Comparison of ENCODE assay signal across 8 cellular contexts in the genomic region with DNA sequence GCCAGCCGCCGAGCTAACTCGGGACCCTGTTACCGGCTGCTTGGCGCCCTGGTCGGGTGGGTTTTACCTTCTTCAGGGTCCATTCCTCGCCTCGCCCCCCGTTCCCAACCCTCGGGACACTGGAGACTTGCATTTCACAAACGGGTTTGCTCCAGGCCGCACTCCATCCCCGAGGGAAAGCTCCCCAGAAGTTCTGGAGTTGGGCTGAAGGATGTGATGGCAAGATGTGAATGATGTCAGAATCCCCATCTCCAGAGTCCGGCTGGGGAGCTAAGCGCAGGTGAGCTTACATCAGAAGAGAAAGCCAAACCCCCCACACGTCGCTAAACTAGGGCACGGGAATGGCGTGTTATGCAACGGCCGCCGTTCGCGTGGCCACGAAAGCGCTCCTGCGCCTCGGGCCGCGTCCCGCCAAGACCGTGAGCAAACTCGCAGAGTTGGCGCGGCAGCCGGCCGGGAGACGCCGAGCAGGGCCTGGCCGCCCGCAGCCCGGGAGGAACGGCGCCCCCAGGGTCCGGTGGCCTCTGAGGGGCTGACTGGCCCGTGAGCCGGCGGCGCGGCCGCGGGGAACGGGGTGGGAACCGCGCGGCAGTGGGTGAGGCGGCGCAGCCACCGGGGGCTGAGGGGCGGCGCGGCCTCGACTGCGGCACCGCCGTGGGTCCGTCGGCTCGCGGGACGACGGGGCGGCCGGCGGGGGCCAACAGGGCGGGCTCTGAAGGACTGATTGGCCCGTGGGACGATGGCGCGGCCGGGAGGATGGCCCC. TPM values are rescaled to one million over a fixed set of nuclear protein-coding genes. Genes with fewer than 3 reads are reported as not detected.
DNase-seq lines count a peak whose midpoint lies in the region; ATAC-seq, FAIRE-seq and TF ChIP-seq lines count a peak whose summit lies in the region.

No MANE protein-coding gene starts in this region.

- H3K79me2 ChIP-seq in K562 (ENCODE audit: control insufficient read depth, insufficient read depth, low read length): no peaks in the 10 kb centered on the region
- H3K79me2 ChIP-seq in OCI-LY7 (ENCODE audit: insufficient read depth, low read depth, low read length): no peaks in the 10 kb centered on the region

- whole genome bisulfite sequencing in K562 (ENCODE audit: insufficient coverage, low coverage, missing lambda C conversion rate): 79% methylated on average over 21 of the region's 81 CpGs

- no peaks in the 10 kb centered on the region for H4K20me1 ChIP-seq in K562 (replicated peaks; ENCODE audit: control insufficient read depth, insufficient read depth, low read length)
- no peaks in the 10 kb centered on the region for H4K20me1 ChIP-seq in OCI-LY7 (ENCODE audit: insufficient read depth, low read length)

- TF ChIP-seq CTCF in BJ (IDR thresholded peaks at IDR 0.05; ENCODE audit: insufficient read depth, low read depth, low read length) (no peak), K562 (IDR thresholded peaks at IDR 0.05 in 2 of 3, conservative IDR thresholded peaks at IDR 0.05 in 1 of 3; ENCODE audit: insufficient read depth in 2 of 3, low read depth in 1 of 3, low read length in 3 of 3) (no peak), OCI-LY7 (conservative IDR thresholded peaks at IDR 0.05; ENCODE audit: low read length) (no peak)

- ATAC-seq in GM19438 (IDR thresholded peaks at IDR 0.05; ENCODE audit: low read depth, unreplicated experiment) (peak; percentile 21), K562 (no peak)

- CTCF ChIA-PET in BJ (lab: Yijun Ruan, JAX): interaction anchor here (0.9 kb wide), 1 partner anchor 15 kb away, joined by 5 read pairs; no protein-coding TSS in a partner anchor
- CTCF ChIA-PET in K562 (lab: Yijun Ruan, JAX; ENCODE audit: low intra/inter-chr PET ratio): no interaction called here
- CTCF ChIA-PET in OCI-LY7 (lab: Charles Lee; ENCODE audit: unreplicated experiment): no interaction called here

- TF ChIP-seq POLR2A in K562 (conservative IDR thresholded peaks at IDR 0.05): no peak

- peak overlapping the region; percentile 79 for H3K4me3 ChIP-seq in BJ (ENCODE audit: low read depth, low read length)
- H3K4me3 ChIP-seq in HUES6 (ENCODE audit: low read depth, low read length): peak overlapping the region; percentile 98
- H3K4me3 ChIP-seq in K562: peak overlapping the region; percentile 78
- H3K4me3 ChIP-seq in OCI-LY7 (ENCODE audit: low read depth, low read length, poor library complexity, severe bottlenecking): no peak overlapping the region

- TF ChIP-seq RAD21 in K562 (CRISPR knock-in tag; conservative IDR thresholded peaks at IDR 0.05 in 1 of 2, IDR thresholded peaks at IDR 0.05 in 1 of 2): no peak

- H3K9me3 ChIP-seq in HUES6 (ENCODE audit: control insufficient read depth, insufficient read depth, low read depth, low read length): no peaks in the 10 kb centered on the region
- H3K9me3 ChIP-seq in K562 (replicated peaks; ENCODE audit: control insufficient read depth, insufficient read depth, low read depth, low read length): no peaks in the 10 kb centered on the region
- no peaks in the 10 kb centered on the region for H3K9me3 ChIP-seq in OCI-LY7 (ENCODE audit: low read length)

- H3K4me1 ChIP-seq in HUES6 (ENCODE audit: control insufficient read depth, insufficient read depth, low read length) (peaks cover 13% of the 10 kb centered on the region), K562 (replicated peaks in 1 of 2; ENCODE audit: control insufficient read depth in 2 of 2, insufficient read depth in 2 of 2, low read length in 2 of 2) (peaks cover 0 to 18% of the 10 kb centered on the region in 2 experiments; a peak in 2 of 5 replicates), OCI-LY7 (ENCODE audit: insufficient read depth, low read length, poor library complexity, severe bottlenecking) (no peaks in the 10 kb centered on the region)

- BruUV-seq in K562 (replicated peaks; lab: Mats Ljungman, UMichigan): no TSS peak
- no TSS peak for BruUV-seq in OCI-LY7 (replicated peaks; lab: Mats Ljungman, UMichigan)

- TF ChIP-seq EP300 in K562 (IDR thresholded peaks at IDR 0.05; ENCODE audit: low read length): no peak

- POLR2A ChIA-PET in BJ (lab: Charles Lee): no interaction called here
- POLR2A ChIA-PET in K562 (lab: Yijun Ruan, JAX): no interaction called here
- POLR2A ChIA-PET in OCI-LY7 (lab: Charles Lee): no interaction called here

- intact Hi-C loops in K562 (cut with micrococcal nuclease): no loop called here
- intact Hi-C loops in OCI-LY7 (cut with micrococcal nuclease; ENCODE audit: unreplicated experiment): no loop called here

- no peak for FAIRE-seq in K562 (lab: Jason Lieb, UNC)

- no peaks in the 10 kb centered on the region for H3K27me3 ChIP-seq in BJ (ENCODE audit: control insufficient read depth, insufficient read depth, low read length)
- no peaks in the 10 kb centered on the region for H3K27me3 ChIP-seq in HUES6 (ENCODE audit: control insufficient read depth, insufficient read depth, low read length)
- H3K27me3 ChIP-seq in K562 (ENCODE audit: control insufficient read depth in 2 of 2, insufficient read depth in 2 of 2, low read length in 2 of 2): no peaks in the 10 kb centered on the region

- H3K4me2 ChIP-seq in K562 (ENCODE audit: insufficient read depth, low read length) (no peak overlapping the region), OCI-LY7 (ENCODE audit: low read length) (no peak overlapping the region)

- in situ Hi-C loops in K562 (cut with MboI): no loop called here

- H2AFZ ChIP-seq in K562 (ENCODE audit: low read depth, low read length): no peak overlapping the region
- H2AFZ ChIP-seq in OCI-LY7 (ENCODE audit: low read length): no peak overlapping the region

- peak overlapping the region; percentile 97; the same call in 1 of the 2 replicates for H3K27ac ChIP-seq in HUES6 (ENCODE audit: low read depth, low read length)
- no peak overlapping the region for H3K27ac ChIP-seq in K562 (ENCODE audit: extremely low read depth, low read depth, low read length)
- no peak overlapping the region for H3K27ac ChIP-seq in OCI-LY7 (ENCODE audit: low read depth, low read length, poor library complexity, severe bottlenecking)

- H3K36me3 ChIP-seq in BJ (ENCODE audit: control insufficient read depth, insufficient read depth, low read length) (no peaks in the 10 kb centered on the region), HUES6 (ENCODE audit: control insufficient read depth, insufficient read depth, low read length) (peaks cover 5% of the 10 kb centered on the region; the same call in 1 of the 2 replicates), K562 (ENCODE audit: control insufficient read depth, insufficient read depth, low read length) (no peaks in the 10 kb centered on the region), OCI-LY7 (ENCODE audit: insufficient read depth, low read length) (no peaks in the 10 kb centered on the region)

- no peaks in the 10 kb centered on the region for H3K9me1 ChIP-seq in K562 (ENCODE audit: control insufficient read depth, insufficient read depth, low read length)

- DNase-seq in BJ (ENCODE audit: low read depth) (no peak), K562 (ENCODE audit: extremely low read depth in 1 of 4, low spot score in 3 of 4) (no peak), iris pigment epithelial cell (ENCODE audit: low read depth) (peak; percentile 68), OCI-LY7 (ENCODE audit: low spot score) (no peak), NCI-H2196 (lab: John Stamatoyannopoulos, UW; ENCODE audit: unreplicated experiment) (no peak)
- peak; percentile 33 for DNase-seq in stimulated activated CD8-positive, alpha-beta memory T cell treated with anti-CD3 and anti-CD28 coated beads, Interleukin-4, amount 100 ng/mL, for 48 hours

- H3K9ac ChIP-seq in HUES6 (ENCODE audit: low read length): peak overlapping the region; percentile 93
- H3K9ac ChIP-seq in K562 (ENCODE audit: insufficient read depth in 1 of 2, low read depth in 2 of 2, low read length in 2 of 2): peak overlapping the region in 1 of 2 experiments; percentile 90; a peak in 1 of 4 replicates

- no peaks in the 10 kb centered on the region for H3K9me2 ChIP-seq in OCI-LY7 (ENCODE audit: insufficient read depth, low read length)

TF ChIP-seq in K562, 482 proteins besides CTCF, POLR2A, EP300 and RAD21:
- TF ChIP-seq, protein P1, sequence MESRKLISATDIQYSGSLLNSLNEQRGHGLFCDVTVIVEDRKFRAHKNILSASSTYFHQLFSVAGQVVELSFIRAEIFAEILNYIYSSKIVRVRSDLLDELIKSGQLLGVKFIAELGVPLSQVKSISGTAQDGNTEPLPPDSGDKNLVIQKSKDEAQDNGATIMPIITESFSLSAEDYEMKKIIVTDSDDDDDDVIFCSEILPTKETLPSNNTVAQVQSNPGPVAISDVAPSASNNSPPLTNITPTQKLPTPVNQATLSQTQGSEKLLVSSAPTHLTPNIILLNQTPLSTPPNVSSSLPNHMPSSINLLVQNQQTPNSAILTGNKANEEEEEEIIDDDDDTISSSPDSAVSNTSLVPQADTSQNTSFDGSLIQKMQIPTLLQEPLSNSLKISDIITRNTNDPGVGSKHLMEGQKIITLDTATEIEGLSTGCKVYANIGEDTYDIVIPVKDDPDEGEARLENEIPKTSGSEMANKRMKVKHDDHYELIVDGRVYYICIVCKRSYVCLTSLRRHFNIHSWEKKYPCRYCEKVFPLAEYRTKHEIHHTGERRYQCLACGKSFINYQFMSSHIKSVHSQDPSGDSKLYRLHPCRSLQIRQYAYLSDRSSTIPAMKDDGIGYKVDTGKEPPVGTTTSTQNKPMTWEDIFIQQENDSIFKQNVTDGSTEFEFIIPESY (CRISPR knock-in tag; IDR thresholded peaks at IDR 0.05): peak; percentile 43
- TF ChIP-seq SAFB (IDR thresholded peaks at IDR 0.05; ENCODE audit: borderline replicate concordance, low read depth, low read length): no peak

RNA-seq across cellular contexts. Expression of a gene that starts 1.1 kb away (rescaled TPM):
- polyA plus RNA-seq in BJ (2011; rRNA removed) (17.3 and 20.0 TPM in 2 replicates), K562 (2011; rRNA removed) (0.42 and 0.72 TPM in 2 replicates), K562 (2014; fragmentation: Illumina TruSeq; extraction: Trizol) (0.88 and 1.1 TPM in 2 replicates), K562 (2014; fragmentation: Nextera tagmentation; extraction: Ambion mirVana) (under 1 TPM; 0.18 to 0.21 TPM), K562 (2014; rRNA removed) (0.63 and 1.2 TPM in 2 replicates)
- polyA minus RNA-seq in BJ (2011; rRNA and poly(A)+ RNA removed): 23.9 and 28.6 TPM in 2 replicates
- 1.3 and 1.5 TPM in 2 replicates for total RNA-seq in K562 (2011; cell fraction: chromatin; rRNA removed; ENCODE audit: low replicate concordance)
- 1.1 and 1.3 TPM in 2 replicates for total RNA-seq in K562 (2011; cell fraction: nucleolus; rRNA removed)
- total RNA-seq in K562 (2011; cell fraction: nucleoplasm; rRNA removed): 0.69 and 0.95 TPM in 2 replicates
- total RNA-seq in K562 (2014; rRNA removed) (0.77 and 0.94 TPM in 2 replicates), K562 (2014; rRNA removed; fragmentation: Illumina TruSeq; extraction: Trizol) (0.76 and 0.96 TPM in 2 replicates), K562 (2015; rRNA removed; fragmentation: Illumina TruSeq; extraction: Trizol) (0.64 and 0.76 TPM in 2 replicates), K562 (2021) (2.4 and 3.7 TPM in 2 replicates), OCI-LY7 (2022) (1.3 TPM in 2 replicates)
- polyA plus RNA-seq in K562 (2011; cell fraction: cytosol; rRNA removed): 1.1 and 2.0 TPM in 2 replicates
- polyA plus RNA-seq in K562 (2011; cell fraction: nucleus; rRNA removed): 0.65 and 1.1 TPM in 2 replicates
- 0.99 and 1.3 TPM in 2 replicates for polyA plus RNA-seq in K562 (2012)
- polyA minus RNA-seq in K562 (2011; rRNA and poly(A)+ RNA removed): 1.2 and 1.5 TPM in 2 replicates
- 1.1 and 1.2 TPM in 2 replicates for polyA minus RNA-seq in K562 (2011; cell fraction: cytosol; rRNA and poly(A)+ RNA removed)
- 0.81 and 1.9 TPM in 2 replicates for polyA minus RNA-seq in K562 (2011; cell fraction: nucleus; rRNA and poly(A)+ RNA removed)
- total RNA-seq in OCI-LY7 (2014; rRNA removed; shearing (Covaris generic)): 0.10 and 0.19 TPM in 2 replicates

Comparison
In these comparisons a context has a peak if more than half of its experiments do, and no peak if none do; other contexts are left out.
1. DNase-seq: peak in iris pigment epithelial cell (single experiment) and stimulated activated CD8-positive, alpha-beta memory T cell treated with anti-CD3 and anti-CD28 coated beads, Interleukin-4, amount 100 ng/mL, for 48 hours (single experiment); none in BJ (single experiment), K562 (0 of 4), OCI-LY7 (single experiment) and NCI-H2196 (single experiment).